In the genomic region with DNA sequence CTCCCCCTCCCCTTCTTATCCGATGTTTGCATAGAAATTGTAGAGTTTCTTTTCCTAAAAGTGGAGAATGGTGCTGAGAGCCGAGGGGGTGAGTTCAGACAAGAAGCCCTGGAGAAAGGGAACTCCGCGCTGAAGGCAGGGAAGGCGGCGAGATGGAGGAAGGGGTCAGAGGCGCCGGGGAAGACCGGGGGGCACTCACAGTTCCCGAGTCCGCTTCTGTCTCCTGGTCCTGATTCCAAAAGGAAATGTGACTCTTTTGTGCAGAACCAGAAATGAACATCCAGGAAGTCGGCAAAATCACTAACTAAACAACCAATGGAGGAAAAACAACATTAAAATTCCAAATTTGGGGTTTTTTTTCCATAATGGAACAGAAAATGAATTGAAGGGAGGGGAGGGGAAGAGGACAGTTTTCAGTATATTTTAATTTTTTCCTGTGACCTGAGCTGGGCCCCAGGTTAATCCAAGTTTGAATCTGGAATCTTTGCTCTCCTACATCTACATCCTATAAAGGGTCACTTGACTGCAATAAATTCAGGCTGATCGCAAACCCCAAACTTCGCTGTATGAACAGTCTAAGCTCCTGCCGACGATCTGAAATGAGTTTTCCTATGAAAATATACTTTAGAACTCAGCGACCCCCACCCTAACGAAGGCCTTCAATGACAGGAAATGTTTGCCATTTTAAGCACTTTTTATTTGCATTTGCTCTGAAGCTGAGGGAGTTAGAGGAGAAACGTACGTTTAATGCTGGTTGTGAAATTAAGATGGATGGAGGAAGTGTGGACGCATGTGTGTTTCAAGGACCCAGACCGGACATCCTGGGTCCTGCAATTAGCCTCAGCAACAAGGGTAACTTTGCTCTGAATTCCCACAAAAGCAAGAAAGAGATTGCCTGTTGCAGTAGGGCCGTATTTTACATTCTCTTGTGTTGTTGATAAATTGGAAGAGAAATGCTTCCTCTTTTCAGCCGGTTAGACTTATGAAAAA, we compare ENCODE assay signal across 1 cellular context.
TF ChIP-seq lines count a peak whose summit lies in the region.

No MANE protein-coding gene starts in this region.

TF ChIP-seq in GM12878, 131 proteins besides CTCF, POLR2A, EP300 and RAD21 (continued from another document):
- TF ChIP-seq NFXL1 (IDR thresholded peaks at IDR 0.05; ENCODE audit: borderline replicate concordance), result no peak
- TF ChIP-seq NBN (IDR thresholded peaks at IDR 0.05), result no peak
